1 cellular context compared by ENCODE assay signal in genomic region chr2:230347659-230348305, GRCh38.
A peak's percentile ranks its signal among the peaks of the same experiment; 100 is the strongest.
TF ChIP-seq lines count a peak whose summit lies in the region.

No MANE protein-coding gene starts in this region.

TF ChIP-seq in GM12878, 131 proteins besides CTCF, POLR2A, EP300 and RAD21 (continued from another document and continues in another):
- TF ChIP-seq SMAD5 (IDR thresholded peaks at IDR 0.05; ENCODE audit: low read depth) (no peak), NFIC (IDR thresholded peaks at IDR 0.05; ENCODE audit: low read depth, low read length) (peak; percentile 56; the same call in 1 of the 2 replicates), ZNF24 (IDR thresholded peaks at IDR 0.05) (no peak), ZBTB4 (CRISPR knock-in tag; IDR thresholded peaks at IDR 0.05) (no peak), MYC (IDR thresholded peaks at IDR 0.05; ENCODE audit: insufficient read depth, insufficient read length, insufficient replicate concordance, low read length, severe bottlenecking) (no peak), SUZ12 (IDR thresholded peaks at IDR 0.05; ENCODE audit: unreplicated experiment) (no peak), IKZF1 (conservative IDR thresholded peaks at IDR 0.05) (peak; percentile 52), MEF2B (IDR thresholded peaks at IDR 0.05; ENCODE audit: partially characterized antibody, poor library complexity, severe bottlenecking) (peak; percentile 13), ZNF592 (IDR thresholded peaks at IDR 0.05) (no peak), RELA (IDR thresholded peaks at IDR 0.05; ENCODE audit: borderline replicate concordance, partially characterized antibody) (no peak), IKZF2 (IDR thresholded peaks at IDR 0.05) (peak; percentile 40 to 43; a peak in 1 of 4 replicates), SIX5 (IDR thresholded peaks at IDR 0.05; ENCODE audit: low read depth, low read length, severe bottlenecking) (no peak), RCOR1 (conservative IDR thresholded peaks at IDR 0.05; ENCODE audit: low read depth, low read length) (no peak), RAD51 (IDR thresholded peaks at IDR 0.05) (no peak), ZBTB40 (IDR thresholded peaks at IDR 0.05; ENCODE audit: borderline replicate concordance) (no peak), TARDBP (IDR thresholded peaks at IDR 0.05; ENCODE audit: borderline replicate concordance) (no peak), CBX5 (IDR thresholded peaks at IDR 0.05; ENCODE audit: low read depth) (0 out of 2 replicates have a peak, but pooled peaks have one; percentile 10), ATF2 (IDR thresholded peaks at IDR 0.05; ENCODE audit: low read length) (no peak), SUPT20H (IDR thresholded peaks at IDR 0.05; ENCODE audit: borderline replicate concordance, control insufficient read depth, low read depth, low read length) (no peak), CEBPZ (IDR thresholded peaks at IDR 0.05; ENCODE audit: low read depth, low read length) (no peak), NBN (IDR thresholded peaks at IDR 0.05) (no peak), PBX3 (IDR thresholded peaks at IDR 0.05; ENCODE audit: insufficient replicate concordance, low read depth, low read length) (no peak), USF1 (IDR thresholded peaks at IDR 0.05; ENCODE audit: borderline replicate concordance, extremely low read length, insufficient read depth, low read depth, low read length) (no peak), EGR1 (IDR thresholded peaks at IDR 0.05; ENCODE audit: borderline replicate concordance in 1 of 2, low read depth in 2 of 2, low read length in 2 of 2) (no peak), IRF4 (IDR thresholded peaks at IDR 0.05; ENCODE audit: low read depth, low read length) (peak; percentile 75; the same call in 1 of the 2 replicates), ZNF207 (IDR thresholded peaks at IDR 0.05; ENCODE audit: borderline replicate concordance) (no peak), RBBP5 (conservative IDR thresholded peaks at IDR 0.05) (no peak), ZSCAN29 (IDR thresholded peaks at IDR 0.05) (no peak), BCLAF1 (IDR thresholded peaks at IDR 0.05) (no peak), NFYA (IDR thresholded peaks at IDR 0.05; ENCODE audit: borderline replicate concordance, low read depth, low read length) (no peak), ASH2L (IDR thresholded peaks at IDR 0.05; ENCODE audit: borderline replicate concordance, low read depth) (no peak), ZBED1 (IDR thresholded peaks at IDR 0.05; ENCODE audit: borderline replicate concordance) (no peak), BACH1 (IDR thresholded peaks at IDR 0.05; ENCODE audit: borderline replicate concordance) (no peak), SPI1 (IDR thresholded peaks at IDR 0.05; ENCODE audit: borderline replicate concordance, insufficient read depth, low read depth, low read length) (peak; percentile 27; the same call in 1 of the 2 replicates)
